ENCODE assay signal across 8 cellular contexts in genomic region chr5:180860887-180861822, GRCh38. TPM values are rescaled to one million over a fixed set of nuclear protein-coding genes. Genes with fewer than 3 reads are reported as not detected.
DNase-seq lines count a peak whose midpoint lies in the region; ATAC-seq and TF ChIP-seq lines count a peak whose summit lies in the region.

Gene ZFP62 (minus strand): TSS chr5:180861276. CDS start chr5:180861219, 57 bp downstream.

- H2AFZ ChIP-seq in SU-DHL-6 (ENCODE audit: low read depth, low read length, severe bottlenecking) (peak within 1 kb of the TSS; percentile 98), parathyroid adenoma (peak within 1 kb of the TSS; percentile 97)

- peaks cover 2% of the 10 kb centered on the region for H3K27me3 Mint-ChIP-seq in activated naive CD8-positive, alpha-beta T cell treated with anti-CD3 and anti-CD28 coated beads, Interleukin-2, amount 10 ng/mL, durations not matched to agents 7 days and 5 days

- peaks cover 27% of the 10 kb centered on the region for H3F3A ChIP-seq in SU-DHL-6 (ENCODE audit: insufficient read depth)

- H3K27ac Mint-ChIP-seq in activated naive CD8-positive, alpha-beta T cell treated with anti-CD3 and anti-CD28 coated beads, Interleukin-2, amount 10 ng/mL, durations not matched to agents 7 days and 5 days, result peak within 1 kb of the TSS; percentile 95

- peak within 1 kb of the TSS; percentile 98 for H3K9ac ChIP-seq in SU-DHL-6 (ENCODE audit: low read length)
- peak within 1 kb of the TSS; percentile 70 for H3K9ac ChIP-seq in parathyroid adenoma

- H3K79me2 ChIP-seq in SU-DHL-6 (ENCODE audit: insufficient read depth, low read length), result peaks cover 18% of the 10 kb centered on the region
- peaks cover 7% of the 10 kb centered on the region for H3K79me2 ChIP-seq in parathyroid adenoma

- no peaks in the 10 kb centered on the region for H3K9me3 ChIP-seq in SU-DHL-6 (ENCODE audit: insufficient read depth, low read length)
- no peaks in the 10 kb centered on the region for H3K9me3 ChIP-seq in parathyroid adenoma (ENCODE audit: control insufficient read depth, low read length)
- H3K9me3 ChIP-seq in tibial artery, result no peaks in the 10 kb centered on the region

- peaks cover 7% of the 10 kb centered on the region for H3K36me3 ChIP-seq in SU-DHL-6 (ENCODE audit: low read length)
- no peaks in the 10 kb centered on the region for H3K36me3 ChIP-seq in parathyroid adenoma (ENCODE audit: control insufficient read depth, insufficient read depth, low read length)
- H3K36me3 ChIP-seq in tibial artery, result peaks cover 0 to 12% (median 12%) of the 10 kb centered on the region in 3 donors

- peaks cover 14% of the 10 kb centered on the region for H3K4me1 Mint-ChIP-seq in activated naive CD8-positive, alpha-beta T cell treated with anti-CD3 and anti-CD28 coated beads, Interleukin-2, amount 10 ng/mL, durations not matched to agents 7 days and 5 days

- no peaks in the 10 kb centered on the region for H4K20me1 ChIP-seq in SU-DHL-6 (ENCODE audit: low read depth, low read length)

- peak within 1 kb of the TSS; percentile 97 for H3K4me3 ChIP-seq in GM12865 (ENCODE audit: low read depth, low read length)
- H3K4me3 ChIP-seq in SU-DHL-6 (ENCODE audit: insufficient read depth, low read length, poor library complexity, severe bottlenecking), result peak within 1 kb of the TSS; percentile 73
- peak within 1 kb of the TSS; percentile 76 for H3K4me3 ChIP-seq in parathyroid adenoma (ENCODE audit: low read depth, low read length)
- H3K4me3 ChIP-seq in tibial artery, result peak within 1 kb of the TSS; percentile 68 to 78

- H3K4me3 Mint-ChIP-seq in activated naive CD8-positive, alpha-beta T cell treated with anti-CD3 and anti-CD28 coated beads, Interleukin-2, amount 10 ng/mL, durations not matched to agents 7 days and 5 days, result peak within 1 kb of the TSS; percentile 95

- TF ChIP-seq CTCF in GM12865 (IDR thresholded peaks at IDR 0.05; ENCODE audit: insufficient read depth, low read depth, low read length, missing control alignments), result no peak
- TF ChIP-seq CTCF in SU-DHL-6 (IDR thresholded peaks at IDR 0.05; ENCODE audit: insufficient read depth, low read length, poor library complexity, severe bottlenecking), result no peak
- peak; percentile 14 for TF ChIP-seq CTCF in parathyroid adenoma (IDR thresholded peaks at IDR 0.05)
- peak in 1 of 2 experiments; percentile 12 for TF ChIP-seq CTCF in tibial artery (IDR thresholded peaks at IDR 0.05)

- POLR2A ChIA-PET in activated naive CD8-positive, alpha-beta T cell treated with anti-CD3 and anti-CD28 coated beads, Interleukin-2, amount 10 ng/mL, durations not matched to agents 7 days and 5 days (lab: Charles Lee), result interaction anchor here (0.8 to 4.5 kb wide), 9 partner anchors 11 to 61 kb away, joined by 3 to 62 read pairs (median 7); partner anchors contain the start of gene MGAT1

- no peaks in the 10 kb centered on the region for H3K4me1 ChIP-seq in parathyroid adenoma
- peaks cover 0 to 11% (median 8%) of the 10 kb centered on the region in 4 donors for H3K4me1 ChIP-seq in tibial artery

- ATAC-seq in HG02678 (IDR thresholded peaks at IDR 0.05; ENCODE audit: unreplicated experiment), result peak; percentile 89
- peak; percentile 83 for ATAC-seq in activated naive CD8-positive, alpha-beta T cell treated with anti-CD3 and anti-CD28 coated beads, Interleukin-2, amount 10 ng/mL, durations not matched to agents 7 days and 5 days (ENCODE audit: low read depth)
- peak; percentile 98 for ATAC-seq in Right ventricle myocardium superior (ENCODE audit: poor library complexity)

- H3K9me2 ChIP-seq in SU-DHL-6 (replicated peaks; ENCODE audit: insufficient read depth, low read length), result no peaks in the 10 kb centered on the region

- H3K27ac ChIP-seq in SU-DHL-6 (ENCODE audit: low read depth, low read length) (peak within 1 kb of the TSS; percentile 89), parathyroid adenoma (peak within 1 kb of the TSS; percentile 88), tibial artery (peak within 1 kb of the TSS; percentile 71 to 82)

- no peaks in the 10 kb centered on the region for H3K9me3 Mint-ChIP-seq in activated naive CD8-positive, alpha-beta T cell treated with anti-CD3 and anti-CD28 coated beads, Interleukin-2, amount 10 ng/mL, durations not matched to agents 7 days and 5 days

- H3K4me2 ChIP-seq in SU-DHL-6 (ENCODE audit: low read depth, low read length, poor library complexity, severe bottlenecking) (peak within 1 kb of the TSS; percentile 88), parathyroid adenoma (ENCODE audit: low read length) (peak within 1 kb of the TSS; percentile 97)

- H3K27me3 ChIP-seq in SU-DHL-6 (ENCODE audit: low read length), result no peaks in the 10 kb centered on the region
- no peaks in the 10 kb centered on the region for H3K27me3 ChIP-seq in parathyroid adenoma (ENCODE audit: control insufficient read depth, insufficient read depth, low read length)
- H3K27me3 ChIP-seq in tibial artery, result no peaks in the 10 kb centered on the region

- intact Hi-C loops in Right ventricle myocardium superior (cut with DNase I), result loop anchor here (2.0 to 5.0 kb wide), 2 partner anchors 59 to 76 kb away; partner anchors contain the start of gene MGAT1
- intact Hi-C loops in tibial artery (cut with DNase I; ENCODE audit: low total_unique reads), result loop anchor here (10.0 kb wide), 1 partner anchor 404 kb away; the partner anchor contains the start of gene TRIM52

- peaks cover 17% of the 10 kb centered on the region for H3K36me3 Mint-ChIP-seq in activated naive CD8-positive, alpha-beta T cell treated with anti-CD3 and anti-CD28 coated beads, Interleukin-2, amount 10 ng/mL, durations not matched to agents 7 days and 5 days

- DNase-seq in GM12865 (ENCODE audit: low read depth), result peak; percentile 97
- peak; percentile 74 for DNase-seq in NCI-H1105 treated with DMSO at 0.1 percent for 48 hours (lab: John Stamatoyannopoulos, UW)
- DNase-seq in activated naive CD8-positive, alpha-beta T cell treated with anti-CD3 and anti-CD28 coated beads, Interleukin-2, amount 10 ng/mL, durations not matched to agents 7 days and 5 days, result peak; percentile 90
- peak; percentile 93 for DNase-seq in Right ventricle myocardium superior
- peak; percentile 86 to 93 for DNase-seq in tibial artery

RNA-seq across cellular contexts. Expression of gene ZFP62, which starts in this region (rescaled TPM):
- 10 to 100 TPM; 42.3 to 42.7 TPM for total RNA-seq in activated naive CD8-positive, alpha-beta T cell treated with anti-CD3 and anti-CD28 coated beads, Interleukin-2, amount 10 ng/mL, durations not matched to agents 7 days and 5 days
- total RNA-seq in Right ventricle myocardium superior, result 16.6 TPM

Comparison
In these comparisons a context has a peak if more than half of its experiments do, and no peak if none do; other contexts are left out.
1. Peak in every context shown above with its lines: DNase-seq, ATAC-seq, H3K4me3 ChIP-seq and H3K27ac ChIP-seq.